Comparison of ENCODE assay signal across 21 cellular contexts in genomic region chr3:181383201-181383600, GRCh38.
DNase-seq lines count a peak whose midpoint lies in the region; ATAC-seq and TF ChIP-seq lines count a peak whose summit lies in the region.
"Had no signal": no experiment of that assay in that cellular context is flagged by ENCODE, and none has a peak within 500 bp of the region (broad histone marks: within the 10 kb centered on the region; RNA-seq: fewer than 3 reads in every experiment).

No MANE protein-coding gene starts in this region.

- CTCF ChIA-PET in A673 (lab: Charles Lee) (no interaction called here), MCF 10A (lab: Yijun Ruan, JAX) (no interaction called here)

- no peaks in the 10 kb centered on the region; the same call in 1 of the 2 replicates for H3K27me3 Mint-ChIP-seq in H9 (ENCODE audit: low read depth)
- peaks cover 8% of the 10 kb centered on the region for H3K27me3 Mint-ChIP-seq in brain
- H3K27me3 Mint-ChIP-seq in nephron progenitor cell (ENCODE audit: low read depth, poor library complexity), result no peaks in the 10 kb centered on the region
- no peaks in the 10 kb centered on the region for H3K27me3 Mint-ChIP-seq in MCF 10A (ENCODE audit: insufficient read depth, unreplicated experiment)
- H3K27me3 Mint-ChIP-seq: CD4-positive, CD25-positive, alpha-beta regulatory T cell had no signal

- H2BK20ac ChIP-seq in H9 (ENCODE audit: low read depth, low read length, poor library complexity, severe bottlenecking), result peak overlapping the region; percentile 26

- intact Hi-C loops in A673 (cut with micrococcal nuclease; ENCODE audit: unreplicated experiment) (loop anchor here (1.0 kb wide), 1 partner anchor 20 kb away; no protein-coding TSS in a partner anchor), MCF 10A (cut with micrococcal nuclease) (no loop called here)

- H3K56ac ChIP-seq in H9 (ENCODE audit: insufficient read length, low read depth, low read length), result no peak overlapping the region

- BruUV-seq in A673 (replicated peaks; lab: Mats Ljungman, UMichigan) (no TSS peak), MCF 10A (replicated peaks; lab: Mats Ljungman, UMichigan) (no TSS peak)

- no peak overlapping the region for H3K23ac ChIP-seq in H9 (ENCODE audit: insufficient read length, low read depth, low read length)
- H3K23ac ChIP-seq in mesenchymal stem cell (ENCODE audit: low read length in 2 of 2), result no peak overlapping the region

- H4K8ac ChIP-seq in H9 (replicated peaks; ENCODE audit: insufficient read length, low read depth, low read length) (no peak overlapping the region), mesenchymal stem cell (ENCODE audit: low read length) (no peak overlapping the region)

- no peaks in the 10 kb centered on the region for H3K9me3 Mint-ChIP-seq in H9
- H3K9me3 Mint-ChIP-seq in brain, result peaks cover 0 to 3% (median 0%) of the 10 kb centered on the region in 5 experiments
- no peaks in the 10 kb centered on the region for H3K9me3 Mint-ChIP-seq in nephron progenitor cell
- no peaks in the 10 kb centered on the region for H3K9me3 Mint-ChIP-seq in MCF 10A (ENCODE audit: unreplicated experiment)

- no peak for ATAC-seq in HG02588 (IDR thresholded peaks at IDR 0.05; ENCODE audit: unreplicated experiment)
- ATAC-seq: PC-3 had no signal

- H3K14ac ChIP-seq in H9 (ENCODE audit: insufficient read depth, low read length) (no peak overlapping the region), mesenchymal stem cell (ENCODE audit: low read length in 2 of 2) (no peak overlapping the region)

- no peaks in the 10 kb centered on the region for H3K36me3 ChIP-seq in A673 (ENCODE audit: insufficient read depth, low read length, poor library complexity, severe bottlenecking)
- no peaks in the 10 kb centered on the region for H3K36me3 ChIP-seq in mesenchymal stem cell (ENCODE audit: control insufficient read depth in 1 of 2, insufficient read depth in 2 of 2, low read depth in 1 of 2, low read length in 2 of 2)

- DNase-seq in A673 (ENCODE audit: low spot score) (no peak), H9 (no peak), nephron progenitor cell (no peak), NCI-H1048 (lab: John Stamatoyannopoulos, UW) (no peak), mesenchymal stem cell (no peak), MCF 10A (ENCODE audit: unreplicated experiment) (no peak)
- DNase-seq: CD4-positive, CD25-positive, alpha-beta regulatory T cell; DMS79 treated with DMSO at 0.1 percent for 48 hours; HCEC 1CT; MM.1S; NCI-H1092 treated with DMSO at 0.1 percent for 48 hours; NCI-H146; NCI-H2029; NCI-H446 treated with DMSO at 0.1 percent for 48 hours; NCI-H526 treated with DMSO at 0.1 percent for 48 hours; PC-3; Right ventricle myocardium superior; SK-N-SH; T-helper 2 cell had no signal

- H3K9me3 ChIP-seq in A673 (ENCODE audit: low read depth, low read length, poor library complexity, severe bottlenecking) (no peaks in the 10 kb centered on the region), H9 (ENCODE audit: control insufficient read depth, low read depth, low read length) (no peaks in the 10 kb centered on the region), mesenchymal stem cell (ENCODE audit: control insufficient read depth, low read length) (peaks cover 2% of the 10 kb centered on the region)
- H3K9me3 ChIP-seq: SK-N-SH had no signal

- H2BK15ac ChIP-seq in H9 (ENCODE audit: low read depth, low read length) (no peak overlapping the region), mesenchymal stem cell (ENCODE audit: low read depth, poor library complexity, severe bottlenecking) (no peak overlapping the region)

- no peaks in the 10 kb centered on the region for H3K27me3 ChIP-seq in A673 (replicated peaks; ENCODE audit: insufficient read depth, low read depth, low read length, poor library complexity)
- no peaks in the 10 kb centered on the region for H3K27me3 ChIP-seq in H9 (ENCODE audit: insufficient read depth, low read length)
- no peaks in the 10 kb centered on the region for H3K27me3 ChIP-seq in mesenchymal stem cell (ENCODE audit: control insufficient read depth in 1 of 2, insufficient read depth in 1 of 2, low read length in 2 of 2)

- H3K4me1 Mint-ChIP-seq in H9, result peaks cover 23 to 26% of the 10 kb centered on the region in 2 experiments
- peaks cover 67% of the 10 kb centered on the region for H3K4me1 Mint-ChIP-seq in brain
- peaks cover 22% of the 10 kb centered on the region for H3K4me1 Mint-ChIP-seq in nephron progenitor cell
- no peaks in the 10 kb centered on the region for H3K4me1 Mint-ChIP-seq in MCF 10A (ENCODE audit: insufficient read depth, unreplicated experiment)
- H3K4me1 Mint-ChIP-seq: CD4-positive, CD25-positive, alpha-beta regulatory T cell had no signal

- H3K4me2 ChIP-seq in H9 (ENCODE audit: insufficient read depth, insufficient read length, low read length) (no peak overlapping the region), mesenchymal stem cell (ENCODE audit: low read length, poor library complexity, severe bottlenecking) (no peak overlapping the region)
- H3K4me2 ChIP-seq: SK-N-SH had no signal

- H3K36me3 Mint-ChIP-seq in H9 (ENCODE audit: insufficient read depth in 1 of 3, low read depth in 3 of 3) (no peaks in the 10 kb centered on the region), brain (no peaks in the 10 kb centered on the region), nephron progenitor cell (ENCODE audit: low read depth) (no peaks in the 10 kb centered on the region), MCF 10A (ENCODE audit: insufficient read depth, unreplicated experiment) (no peaks in the 10 kb centered on the region)
- H3K36me3 Mint-ChIP-seq: CD4-positive, CD25-positive, alpha-beta regulatory T cell had no signal

- H2BK120ac ChIP-seq in H9 (ENCODE audit: low read depth, low read length, poor library complexity, severe bottlenecking), result no peak overlapping the region
- no peak overlapping the region for H2BK120ac ChIP-seq in mesenchymal stem cell (ENCODE audit: low read depth, low read length)

- H2AK5ac ChIP-seq in H9 (ENCODE audit: insufficient read length, low read length) (no peak overlapping the region), mesenchymal stem cell (ENCODE audit: low read length, severe bottlenecking) (no peak overlapping the region)

- no peak overlapping the region for H3K4ac ChIP-seq in H9 (ENCODE audit: low read depth, low read length)
- no peak overlapping the region for H3K4ac ChIP-seq in mesenchymal stem cell (ENCODE audit: low read depth in 1 of 2, low read length in 2 of 2)

- H3K4me3 Mint-ChIP-seq in H9 (no peak overlapping the region; a peak in 1 of 5 replicates), brain (no peak overlapping the region), nephron progenitor cell (no peak overlapping the region), MCF 10A (ENCODE audit: unreplicated experiment) (no peak overlapping the region)
- H3K4me3 Mint-ChIP-seq: CD4-positive, CD25-positive, alpha-beta regulatory T cell had no signal

- H4K91ac ChIP-seq in H9 (ENCODE audit: insufficient read length, low read depth, low read length), result no peak overlapping the region
- H4K91ac ChIP-seq in mesenchymal stem cell (ENCODE audit: low read length), result no peak overlapping the region

- H3K27ac Mint-ChIP-seq in H9, result peak overlapping the region in 1 of 3 experiments; percentile 37; a peak in 5 of 7 replicates
- H3K27ac Mint-ChIP-seq in brain, result peak overlapping the region in 4 of 5 experiments; percentile 1 to 73 (median 30)
- peak overlapping the region; percentile 4 for H3K27ac Mint-ChIP-seq in nephron progenitor cell
- H3K27ac Mint-ChIP-seq in MCF 10A (ENCODE audit: low read depth, unreplicated experiment), result no peak overlapping the region
- H3K27ac Mint-ChIP-seq: CD4-positive, CD25-positive, alpha-beta regulatory T cell had no signal

- POLR2A ChIA-PET in A673 (lab: Charles Lee; ENCODE audit: low non-redundant PET), result interaction anchor here (1.1 kb wide), 1 partner anchor 251 kb away, joined by 3 read pairs; no protein-coding TSS in a partner anchor
- POLR2A ChIA-PET in MCF 10A (lab: Yijun Ruan, JAX), result no interaction called here

- H3T11ph ChIP-seq in H9 (ENCODE audit: low read length), result no peak overlapping the region

- no peaks in the 10 kb centered on the region for H3K23me2 ChIP-seq in H9 (ENCODE audit: insufficient read length, low read depth, low read length, poor library complexity, severe bottlenecking)

- H4K5ac ChIP-seq in H9 (ENCODE audit: insufficient read length, low read depth, low read length), result no peak overlapping the region

- H2BK5ac ChIP-seq in H9 (ENCODE audit: insufficient read length, low read length) (peak overlapping the region; percentile 49), mesenchymal stem cell (ENCODE audit: low read depth, low read length, poor library complexity, severe bottlenecking) (no peak overlapping the region)

- TF ChIP-seq CTCF in A673 (conservative IDR thresholded peaks at IDR 0.05; ENCODE audit: low read depth, low read length) (no peak), H9 (conservative IDR thresholded peaks at IDR 0.05) (no peak), brain (conservative IDR thresholded peaks at IDR 0.05) (no peak), nephron progenitor cell (IDR thresholded peaks at IDR 0.05) (no peak), MCF 10A (IDR thresholded peaks at IDR 0.05; ENCODE audit: unreplicated experiment) (no peak)

- H3K4me1 ChIP-seq in A673 (ENCODE audit: insufficient read depth, low read length, poor library complexity, severe bottlenecking) (peaks cover 24% of the 10 kb centered on the region), H9 (ENCODE audit: insufficient read depth, low read length) (peaks cover 4% of the 10 kb centered on the region; the same call in 1 of the 2 replicates), mesenchymal stem cell (ENCODE audit: control insufficient read depth, insufficient read depth, low read depth, low read length) (no peaks in the 10 kb centered on the region)

- WGBS in H9 (ENCODE audit: extremely low coverage, insufficient read length, low lambda C conversion rate), result no CpG with 5 or more reads among the region's 7 CpGs
- 71% methylated on average over 6 of the region's 7 CpGs for WGBS in mesenchymal stem cell

- H2BK12ac ChIP-seq in H9 (ENCODE audit: insufficient read length, low read depth, low read length), result no peak overlapping the region
- H2BK12ac ChIP-seq in mesenchymal stem cell (ENCODE audit: low read length in 2 of 2), result no peak overlapping the region

- H4K20me1 ChIP-seq in H9 (ENCODE audit: control insufficient read depth, insufficient read depth, insufficient read length), result no peaks in the 10 kb centered on the region

- H3K79me1 ChIP-seq in H9 (ENCODE audit: insufficient read depth, low read depth, low read length, poor library complexity, severe bottlenecking) (no peaks in the 10 kb centered on the region), mesenchymal stem cell (replicated peaks; ENCODE audit: low read length, poor library complexity, severe bottlenecking) (no peaks in the 10 kb centered on the region)

- H2AFZ ChIP-seq in H9 (ENCODE audit: low read length) (no peak overlapping the region), mesenchymal stem cell (ENCODE audit: low read depth, low read length) (no peak overlapping the region)

- no peak overlapping the region for H3K9ac ChIP-seq in H9 (ENCODE audit: extremely low read depth, insufficient read length, low read length)
- no peak overlapping the region for H3K9ac ChIP-seq in mesenchymal stem cell (ENCODE audit: low read length)
- H3K9ac ChIP-seq: SK-N-SH had no signal

- no peak overlapping the region for H3K18ac ChIP-seq in H9 (ENCODE audit: insufficient read length, low read depth, low read length)
- H3K18ac ChIP-seq in mesenchymal stem cell (ENCODE audit: low read depth in 1 of 2, low read length in 2 of 2), result no peak overlapping the region

- H3K4me3 ChIP-seq in A673 (ENCODE audit: low read depth, low read length, poor library complexity, severe bottlenecking) (no peak overlapping the region), mesenchymal stem cell (ENCODE audit: insufficient read depth in 1 of 2, low read depth in 1 of 2, low read length in 2 of 2) (no peak overlapping the region)

- H3K27ac ChIP-seq in A673 (ENCODE audit: low read depth, low read length, poor library complexity, severe bottlenecking), result peak overlapping the region; percentile 57
- peak overlapping the region; percentile 59 for H3K27ac ChIP-seq in H9 (ENCODE audit: insufficient read length, low read depth, low read length)
- no peak overlapping the region for H3K27ac ChIP-seq in mesenchymal stem cell (ENCODE audit: low read length, poor library complexity, severe bottlenecking)

- H3K79me2 ChIP-seq in H9 (ENCODE audit: insufficient read depth, low read length), result no peaks in the 10 kb centered on the region
